Comparison of ENCODE assay signal across 14 cellular contexts in genomic region chr7:92669616-92670153, GRCh38.
DNase-seq lines count a peak whose midpoint lies in the region; ATAC-seq and TF ChIP-seq lines count a peak whose summit lies in the region.
"Had no signal": no experiment of that assay in that cellular context is flagged by ENCODE, and none has a peak within 500 bp of the region (broad histone marks: within the 10 kb centered on the region; RNA-seq: fewer than 3 reads in every experiment).

No MANE protein-coding gene starts in this region.

- no peak overlapping the region for H3K4me3 ChIP-seq in astrocyte of the spinal cord (ENCODE audit: low read depth, low read length)

- ATAC-seq in HG02610 (IDR thresholded peaks at IDR 0.05; ENCODE audit: unreplicated experiment) (peak; percentile 57), GM19467 (IDR thresholded peaks at IDR 0.05; ENCODE audit: unreplicated experiment) (no peak), GM19455 (IDR thresholded peaks at IDR 0.05; ENCODE audit: unreplicated experiment) (no peak)

- DNase-seq in T-helper 2 cell treated with Interferon-gamma antibody and Interleukin-4, amounts not matched to agents 5 μg/mL and 100 μg/mL, for 36 hours (ENCODE audit: low spot score): no peak
- DNase-seq in T-helper 2 cell (no peak), astrocyte of the spinal cord (ENCODE audit: low read depth, low spot score) (peak; percentile 35), mesothelial cell of epicardium (ENCODE audit: low spot score in 2 of 2, unreplicated experiment in 2 of 2) (no peak), occipital lobe (lab: John Stamatoyannopoulos, UW) (no peak)
- DNase-seq: amygdala; CD4-positive, alpha-beta memory T cell; hypothalamus; MM.1S; NCI-H2081 treated with DMSO at 0.1 percent for 48 hours; NCI-H526 treated with DMSO at 0.1 percent for 48 hours had no signal

- H3K27me3 Mint-ChIP-seq in T-helper 2 cell treated with Interferon-gamma antibody and Interleukin-4, amounts not matched to agents 5 μg/mL and 100 μg/mL, for 36 hours (ENCODE audit: low read depth): no peaks in the 10 kb centered on the region
- H3K27me3 Mint-ChIP-seq in mesothelial cell of epicardium (ENCODE audit: low read depth): no peaks in the 10 kb centered on the region
- H3K27me3 Mint-ChIP-seq: CD4-positive, alpha-beta memory T cell had no signal

- in situ Hi-C loops in astrocyte of the spinal cord (cut with HindIII; ENCODE audit: low sequenced_read_pairs): no loop called here

- peak overlapping the region; percentile 22 for H3K27ac Mint-ChIP-seq in T-helper 2 cell treated with Interferon-gamma antibody and Interleukin-4, amounts not matched to agents 5 μg/mL and 100 μg/mL, for 36 hours
- peak overlapping the region; percentile 47 for H3K27ac Mint-ChIP-seq in mesothelial cell of epicardium

- peaks cover 7% of the 10 kb centered on the region for H3K9me3 Mint-ChIP-seq in T-helper 2 cell treated with Interferon-gamma antibody and Interleukin-4, amounts not matched to agents 5 μg/mL and 100 μg/mL, for 36 hours
- no peaks in the 10 kb centered on the region for H3K9me3 Mint-ChIP-seq in mesothelial cell of epicardium
- H3K9me3 Mint-ChIP-seq: CD4-positive, alpha-beta memory T cell had no signal

- peaks cover 73% of the 10 kb centered on the region for H3K36me3 Mint-ChIP-seq in T-helper 2 cell treated with Interferon-gamma antibody and Interleukin-4, amounts not matched to agents 5 μg/mL and 100 μg/mL, for 36 hours (ENCODE audit: low read depth)
- peaks cover 25% of the 10 kb centered on the region for H3K36me3 Mint-ChIP-seq in mesothelial cell of epicardium

- H3K4me1 Mint-ChIP-seq in T-helper 2 cell treated with Interferon-gamma antibody and Interleukin-4, amounts not matched to agents 5 μg/mL and 100 μg/mL, for 36 hours (ENCODE audit: low read depth): peaks cover 58% of the 10 kb centered on the region
- H3K4me1 Mint-ChIP-seq in mesothelial cell of epicardium: peaks cover 2% of the 10 kb centered on the region

- no peak for TF ChIP-seq CTCF in astrocyte of the spinal cord (IDR thresholded peaks at IDR 0.05; ENCODE audit: low read depth, low read length)
- TF ChIP-seq CTCF in mesothelial cell of epicardium (IDR thresholded peaks at IDR 0.05; ENCODE audit: unreplicated experiment): no peak

- no peak overlapping the region for H3K4me3 Mint-ChIP-seq in T-helper 2 cell treated with Interferon-gamma antibody and Interleukin-4, amounts not matched to agents 5 μg/mL and 100 μg/mL, for 36 hours
- H3K4me3 Mint-ChIP-seq in mesothelial cell of epicardium: no peak overlapping the region
- H3K4me3 Mint-ChIP-seq: CD4-positive, alpha-beta memory T cell had no signal
